In the genomic region with DNA sequence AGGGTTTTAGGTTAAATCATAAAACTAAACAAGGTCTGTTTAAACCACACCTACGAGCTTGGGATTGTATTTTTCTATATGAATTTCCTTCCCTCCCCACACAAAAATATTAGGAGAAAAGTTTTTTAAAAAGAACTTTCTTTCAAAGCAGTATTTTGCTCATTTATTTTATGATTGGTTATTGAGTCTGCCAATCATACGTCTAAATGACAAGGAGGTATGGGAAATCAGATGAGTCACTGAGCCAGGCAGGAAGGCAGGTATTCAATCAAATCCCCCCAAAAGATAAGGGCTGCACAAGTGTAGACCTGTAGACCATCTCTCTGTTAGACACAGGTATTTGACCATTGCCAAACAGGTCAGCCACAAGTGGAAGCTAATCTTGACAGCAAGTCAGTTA, we compare ENCODE assay signal across 21 cellular contexts.
"Had no signal": no experiment of that assay in that cellular context is flagged by ENCODE, and none has a peak within 500 bp of the region (broad histone marks: within the 10 kb centered on the region; RNA-seq: fewer than 3 reads in every experiment).

No MANE protein-coding gene starts in this region.

- H3K36me3 Mint-ChIP-seq: activated CD4-positive, alpha-beta memory T cell treated with anti-CD3 and anti-CD28 coated beads for 36 hours; activated naive CD4-positive, alpha-beta T cell treated with anti-CD3 and anti-CD28 coated beads, Interleukin-2, amount 50 U/mL, for 72 hours; mesothelial cell of epicardium; natural killer cell treated with Interleukin-12 subunit alpha and Interleukin-12 subunit beta and Interleukin-15 and Interleukin-18, amount 100 ng/mL, for 72 hours had no signal

- DNase-seq: activated B cell treated with CpG ODN at 0.5 μM for 24 hours; activated CD4-positive, alpha-beta memory T cell treated with anti-CD3 and anti-CD28 coated beads for 36 hours; activated CD4-positive, alpha-beta T cell treated with anti-CD3 and anti-CD28 coated beads for 4 hours; activated gamma-delta T cell treated with Interleukin-2 at 50 U/mL for 16 hours; activated T-cell treated with anti-CD3 and anti-CD28 coated beads for 4 hours; adrenal gland; dermis blood vessel endothelial cell; effector memory CD4-positive, alpha-beta T cell; islet precursor cell; left colon; lower lobe of right lung; stimulated activated CD4-positive, alpha-beta T cell treated with anti-CD3 and anti-CD28 coated beads, Interleukin-2, amount 100 ng/mL, for 24 hours; stimulated activated naive CD4-positive, alpha-beta T cell treated with Interleukin-2 at 50 U/mL for 16 hours; tibial artery; uterus had no signal

- FAIRE-seq: astrocyte had no signal

- H3K4me3 Mint-ChIP-seq: activated CD4-positive, alpha-beta memory T cell treated with anti-CD3 and anti-CD28 coated beads for 36 hours; activated T-helper 1 cell treated with anti-CD3 and anti-CD28 coated beads, Interleukin-12 subunit alpha, Interleukin-12 subunit beta, Interleukin-2, Interleukin-4 antibody, amounts not matched to agents 30 ng/mL and 10 ng/mL and 1 ng/mL, durations not matched to agents 14 hours and 24 hours and 36 hours; natural killer cell treated with Interleukin-12 subunit alpha and Interleukin-12 subunit beta and Interleukin-15 and Interleukin-18, amount 100 ng/mL, for 72 hours had no signal

- H3K9me3 Mint-ChIP-seq: activated B cell treated with CpG ODN at 0.5 μM for 24 hours; activated CD4-positive, alpha-beta memory T cell treated with anti-CD3 and anti-CD28 coated beads for 36 hours; activated naive CD4-positive, alpha-beta T cell treated with anti-CD3 and anti-CD28 coated beads, Interleukin-2, amount 50 U/mL, for 72 hours; activated T-helper 1 cell treated with anti-CD3 and anti-CD28 coated beads, Interleukin-12 subunit alpha, Interleukin-12 subunit beta, Interleukin-2, Interleukin-4 antibody, amounts not matched to agents 30 ng/mL and 10 ng/mL and 1 ng/mL, durations not matched to agents 14 hours and 24 hours and 36 hours; mesothelial cell of epicardium had no signal

- ATAC-seq: activated naive CD4-positive, alpha-beta T cell treated with anti-CD3 and anti-CD28 coated beads, Interleukin-2, amount 50 U/mL, for 72 hours; left colon; lower lobe of right lung; natural killer cell treated with Interleukin-12 subunit alpha and Interleukin-12 subunit beta and Interleukin-15 and Interleukin-18, amount 100 ng/mL, for 72 hours had no signal

- H3K4me1 ChIP-seq: uterus had no signal

- H3K9me3 ChIP-seq: adrenal gland, lower lobe of right lung, tibial artery, uterus had no signal

- H3K36me3 ChIP-seq: adrenal gland, lower lobe of right lung, tibial artery, uterus had no signal

- H3K4me3 ChIP-seq: adrenal gland, hepatocyte, lower lobe of right lung had no signal

- H3K27me3 ChIP-seq: adrenal gland, hepatocyte, tibial artery, uterus had no signal

- H3K27ac ChIP-seq: adrenal gland, hepatocyte, lower lobe of right lung, tibial artery had no signal

- H3K27ac Mint-ChIP-seq: activated B cell treated with CpG ODN at 0.5 μM for 24 hours; activated CD4-positive, alpha-beta memory T cell treated with anti-CD3 and anti-CD28 coated beads for 36 hours; activated naive CD4-positive, alpha-beta T cell treated with anti-CD3 and anti-CD28 coated beads, Interleukin-2, amount 50 U/mL, for 72 hours; activated T-helper 1 cell treated with anti-CD3 and anti-CD28 coated beads, Interleukin-12 subunit alpha, Interleukin-12 subunit beta, Interleukin-2, Interleukin-4 antibody, amounts not matched to agents 30 ng/mL and 10 ng/mL and 1 ng/mL, durations not matched to agents 14 hours and 24 hours and 36 hours; natural killer cell treated with Interleukin-12 subunit alpha and Interleukin-12 subunit beta and Interleukin-15 and Interleukin-18, amount 100 ng/mL, for 72 hours had no signal

- H3K79me2 ChIP-seq: hepatocyte had no signal
